Comparison of ENCODE assay signal across 9 cellular contexts in the genomic region with DNA sequence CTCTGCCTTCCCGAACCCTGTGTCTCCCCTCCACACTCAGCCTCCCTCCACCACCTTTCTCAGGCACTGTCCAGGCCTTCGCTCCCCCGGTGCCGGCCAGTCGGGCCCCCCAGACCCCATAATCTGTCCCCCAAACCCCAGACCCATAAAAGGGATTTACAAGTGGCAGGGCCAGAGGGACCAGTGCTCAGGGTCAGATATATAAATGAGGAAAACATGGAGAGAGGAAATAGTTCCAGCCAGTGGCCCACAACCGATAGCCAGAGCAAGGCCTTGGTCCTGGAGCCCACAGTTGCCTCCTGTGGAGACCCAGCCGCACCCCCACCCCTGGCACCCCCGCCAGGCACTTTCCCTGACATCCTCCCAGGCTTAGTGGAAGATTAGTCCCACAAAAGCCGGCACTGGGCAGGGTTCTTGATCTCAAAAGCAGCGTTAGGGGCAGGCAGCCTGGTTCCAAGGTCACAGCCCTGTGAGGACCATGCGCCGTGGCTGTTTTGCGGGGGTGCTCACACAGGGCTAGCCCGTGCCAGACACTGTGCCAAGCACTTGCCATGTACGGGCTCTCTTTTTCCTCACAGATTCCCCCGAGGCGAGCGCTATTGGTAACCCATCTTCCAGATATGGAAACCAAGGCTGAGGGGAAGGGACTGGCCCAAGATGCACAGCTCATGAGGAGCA. TPM values are rescaled to one million over a fixed set of nuclear protein-coding genes. Genes with fewer than 3 reads are reported as not detected.
DNase-seq lines count a peak whose midpoint lies in the region; ATAC-seq and TF ChIP-seq lines count a peak whose summit lies in the region.
"Had no signal": no experiment of that assay in that cellular context is flagged by ENCODE, and none has a peak within 500 bp of the region (broad histone marks: within the 10 kb centered on the region; RNA-seq: fewer than 3 reads in every experiment).

No MANE protein-coding gene starts in this region.

- peaks cover 2 to 3% of the 10 kb centered on the region in 2 experiments; a peak in 2 of 5 replicates for H3K9me3 Mint-ChIP-seq in H9
- no peaks in the 10 kb centered on the region for H3K9me3 Mint-ChIP-seq in activated CD8-positive, alpha-beta T cell treated with anti-CD3 and anti-CD28 coated beads, Interleukin-2, amount 10 ng/mL, durations not matched to agents 7 days and 5 days (ENCODE audit: insufficient read depth)

- H4K8ac ChIP-seq in H9 (replicated peaks; ENCODE audit: insufficient read length, low read depth, low read length) = no peak overlapping the region

- H2BK5ac ChIP-seq in H9 (ENCODE audit: insufficient read length, low read length) = no peak overlapping the region

- no peak overlapping the region for H3T11ph ChIP-seq in H9 (ENCODE audit: low read length)

- no peak overlapping the region for H2AFZ ChIP-seq in H9 (ENCODE audit: low read length)

- H3K4me3 ChIP-seq in right cardiac atrium (ENCODE audit: low read length) (peak overlapping the region; percentile 71), skeletal muscle cell (ENCODE audit: low read depth, low read length) (peak overlapping the region; percentile 44)

- H4K20me1 ChIP-seq in H9 (ENCODE audit: control insufficient read depth, insufficient read depth, insufficient read length) = no peaks in the 10 kb centered on the region

- intact Hi-C loops in right cardiac atrium (cut with DNase I) = loop anchor here in 2 of 4 donors (5.0 to 10.0 kb wide), 2 partner anchors 113 to 115 kb away; no protein-coding TSS in a partner anchor

- H4K91ac ChIP-seq in H9 (ENCODE audit: insufficient read length, low read depth, low read length) = no peak overlapping the region

- no peaks in the 10 kb centered on the region for H3K79me1 ChIP-seq in H9 (ENCODE audit: insufficient read depth, low read depth, low read length, poor library complexity, severe bottlenecking)

- no peak overlapping the region for H2BK20ac ChIP-seq in H9 (ENCODE audit: low read depth, low read length, poor library complexity, severe bottlenecking)

- no peak overlapping the region for H3K23ac ChIP-seq in H9 (ENCODE audit: insufficient read length, low read depth, low read length)

- no peak overlapping the region for H3K14ac ChIP-seq in H9 (ENCODE audit: insufficient read depth, low read length)

- H3K9me3 ChIP-seq in H9 (ENCODE audit: control insufficient read depth, low read depth, low read length) (no peaks in the 10 kb centered on the region), right cardiac atrium (ENCODE audit: control insufficient read depth, low read length) (no peaks in the 10 kb centered on the region)

- no peak for ATAC-seq in activated CD8-positive, alpha-beta T cell treated with anti-CD3 and anti-CD28 coated beads, Interleukin-2, amount 10 ng/mL, durations not matched to agents 7 days and 5 days
- ATAC-seq in right cardiac atrium (no peak), GM18873 (IDR thresholded peaks at IDR 0.05; ENCODE audit: low FRiP score, unreplicated experiment) (no peak), GM21576 (IDR thresholded peaks at IDR 0.05; ENCODE audit: unreplicated experiment) (no peak)

- H3K36me3 Mint-ChIP-seq in H9 (ENCODE audit: insufficient read depth in 1 of 3, low read depth in 3 of 3) = peaks cover 0 to 2% (median 0%) of the 10 kb centered on the region in 3 experiments; a peak in 2 of 7 replicates
- H3K36me3 Mint-ChIP-seq in activated CD8-positive, alpha-beta T cell treated with anti-CD3 and anti-CD28 coated beads, Interleukin-2, amount 10 ng/mL, durations not matched to agents 7 days and 5 days (ENCODE audit: low read depth) = no peaks in the 10 kb centered on the region

- peaks cover 12% of the 10 kb centered on the region for H3K23me2 ChIP-seq in H9 (ENCODE audit: insufficient read length, low read depth, low read length, poor library complexity, severe bottlenecking)

- peaks cover 2% of the 10 kb centered on the region; the same call in 1 of the 2 replicates for H3K79me2 ChIP-seq in H9 (ENCODE audit: insufficient read depth, low read length)

- H3K27ac Mint-ChIP-seq in H9 = peak overlapping the region in 1 of 3 experiments; percentile 96; a peak in 3 of 7 replicates
- H3K27ac Mint-ChIP-seq in activated CD8-positive, alpha-beta T cell treated with anti-CD3 and anti-CD28 coated beads, Interleukin-2, amount 10 ng/mL, durations not matched to agents 7 days and 5 days = no peak overlapping the region

- H3K4me2 ChIP-seq in H9 (ENCODE audit: insufficient read depth, insufficient read length, low read length) = peak overlapping the region; percentile 67

- H2BK120ac ChIP-seq in H9 (ENCODE audit: low read depth, low read length, poor library complexity, severe bottlenecking) = no peak overlapping the region

- WGBS in H9 (ENCODE audit: extremely low coverage, insufficient read length, low lambda C conversion rate) = no CpG with 5 or more reads among the region's 18 CpGs
- 37% methylated on average over 18 of the region's 18 CpGs for WGBS in right cardiac atrium

- peaks cover 3% of the 10 kb centered on the region for H3K4me1 ChIP-seq in H9 (ENCODE audit: insufficient read depth, low read length)
- H3K4me1 ChIP-seq in right cardiac atrium (ENCODE audit: control insufficient read depth, insufficient read depth, low read length) = peaks cover 11% of the 10 kb centered on the region

- no peak overlapping the region for H3K56ac ChIP-seq in H9 (ENCODE audit: insufficient read length, low read depth, low read length)

- no peak overlapping the region for H3K9ac ChIP-seq in H9 (ENCODE audit: extremely low read depth, insufficient read length, low read length)

- DNase-seq in H9 (no peak), right cardiac atrium (peak; percentile 25 to 80 (median 72)), skeletal muscle cell (ENCODE audit: low read depth) (no peak), NCI-H1092 treated with DMSO at 0.1 percent for 48 hours (lab: John Stamatoyannopoulos, UW) (no peak)
- no peak for DNase-seq in activated CD8-positive, alpha-beta T cell treated with anti-CD3 and anti-CD28 coated beads, Interleukin-2, amount 10 ng/mL, durations not matched to agents 7 days and 5 days
- no peak for DNase-seq in effector CD8-positive, alpha-beta T cell (lab: John Stamatoyannopoulos, UW)
- DNase-seq: cortex of kidney had no signal

- H4K5ac ChIP-seq in H9 (ENCODE audit: insufficient read length, low read depth, low read length) = no peak overlapping the region

- POLR2A ChIA-PET in activated CD8-positive, alpha-beta T cell treated with anti-CD3 and anti-CD28 coated beads, Interleukin-2, amount 10 ng/mL, durations not matched to agents 7 days and 5 days (lab: Charles Lee) = interaction anchor here (0.6 kb wide), 1 partner anchor 41 kb away, joined by 5 read pairs; no protein-coding TSS in a partner anchor

- peaks cover 6% of the 10 kb centered on the region; the same call in 1 of the 2 replicates for H3K27me3 ChIP-seq in H9 (ENCODE audit: insufficient read depth, low read length)
- H3K27me3 ChIP-seq in right cardiac atrium (ENCODE audit: control insufficient read depth, insufficient read depth) = no peaks in the 10 kb centered on the region

- no peak overlapping the region for H2BK12ac ChIP-seq in H9 (ENCODE audit: insufficient read length, low read depth, low read length)

- peak overlapping the region; percentile 81 to 93 for H3K4me3 Mint-ChIP-seq in H9
- peak overlapping the region; percentile 72 for H3K4me3 Mint-ChIP-seq in activated CD8-positive, alpha-beta T cell treated with anti-CD3 and anti-CD28 coated beads, Interleukin-2, amount 10 ng/mL, durations not matched to agents 7 days and 5 days

- CTCF ChIA-PET in activated CD8-positive, alpha-beta T cell treated with anti-CD3 and anti-CD28 coated beads, Interleukin-2, amount 10 ng/mL, durations not matched to agents 7 days and 5 days (lab: Charles Lee) = no interaction called here

- H3K27ac ChIP-seq in H9 (ENCODE audit: insufficient read length, low read depth, low read length) = no peak overlapping the region
- peak overlapping the region; percentile 99 for H3K27ac ChIP-seq in right cardiac atrium (ENCODE audit: low read length)

- peaks cover 51 to 53% of the 10 kb centered on the region in 2 experiments for H3K4me1 Mint-ChIP-seq in H9
- peaks cover 11% of the 10 kb centered on the region for H3K4me1 Mint-ChIP-seq in activated CD8-positive, alpha-beta T cell treated with anti-CD3 and anti-CD28 coated beads, Interleukin-2, amount 10 ng/mL, durations not matched to agents 7 days and 5 days (ENCODE audit: low read depth)

- peaks cover 38% of the 10 kb centered on the region for H3K27me3 Mint-ChIP-seq in H9 (ENCODE audit: low read depth)
- peaks cover 51% of the 10 kb centered on the region for H3K27me3 Mint-ChIP-seq in activated CD8-positive, alpha-beta T cell treated with anti-CD3 and anti-CD28 coated beads, Interleukin-2, amount 10 ng/mL, durations not matched to agents 7 days and 5 days (ENCODE audit: low read depth)

- no peak overlapping the region for H3K4ac ChIP-seq in H9 (ENCODE audit: low read depth, low read length)

- H2AK5ac ChIP-seq in H9 (ENCODE audit: insufficient read length, low read length) = no peak overlapping the region

- TF ChIP-seq CTCF in H9 (conservative IDR thresholded peaks at IDR 0.05) = no peak

- H3K18ac ChIP-seq in H9 (ENCODE audit: insufficient read length, low read depth, low read length) = no peak overlapping the region

- H2BK15ac ChIP-seq in H9 (ENCODE audit: low read depth, low read length) = no peak overlapping the region

RNA-seq across cellular contexts. Expression of a gene that starts 1.1 kb away (rescaled TPM):
- total RNA-seq in H9 (2021) (48.4 and 50.9 TPM in 2 replicates), right cardiac atrium (100 to 1,000 TPM in 1 of 4 donors, 10 to 100 TPM in 3; 75.4 to 102 (median 84.1) TPM)
- total RNA-seq in activated CD8-positive, alpha-beta T cell treated with anti-CD3 and anti-CD28 coated beads, Interleukin-2, amount 10 ng/mL, durations not matched to agents 7 days and 5 days = 1 to 10 TPM; 3.7 to 4.1 TPM
- 89.4 TPM for polyA plus RNA-seq in right cardiac atrium

Comparison
In these comparisons a context has a peak if more than half of its experiments do, and no peak if none do; other contexts are left out.
1. DNase-seq: peak in right cardiac atrium (3 of 3); none in H9 (single experiment), activated CD8-positive, alpha-beta T cell treated with anti-CD3 and anti-CD28 coated beads, Interleukin-2, amount 10 ng/mL, durations not matched to agents 7 days and 5 days (single experiment), skeletal muscle cell (single experiment), effector CD8-positive, alpha-beta T cell (single experiment) and NCI-H1092 treated with DMSO at 0.1 percent for 48 hours (single experiment).